In the genomic region with DNA sequence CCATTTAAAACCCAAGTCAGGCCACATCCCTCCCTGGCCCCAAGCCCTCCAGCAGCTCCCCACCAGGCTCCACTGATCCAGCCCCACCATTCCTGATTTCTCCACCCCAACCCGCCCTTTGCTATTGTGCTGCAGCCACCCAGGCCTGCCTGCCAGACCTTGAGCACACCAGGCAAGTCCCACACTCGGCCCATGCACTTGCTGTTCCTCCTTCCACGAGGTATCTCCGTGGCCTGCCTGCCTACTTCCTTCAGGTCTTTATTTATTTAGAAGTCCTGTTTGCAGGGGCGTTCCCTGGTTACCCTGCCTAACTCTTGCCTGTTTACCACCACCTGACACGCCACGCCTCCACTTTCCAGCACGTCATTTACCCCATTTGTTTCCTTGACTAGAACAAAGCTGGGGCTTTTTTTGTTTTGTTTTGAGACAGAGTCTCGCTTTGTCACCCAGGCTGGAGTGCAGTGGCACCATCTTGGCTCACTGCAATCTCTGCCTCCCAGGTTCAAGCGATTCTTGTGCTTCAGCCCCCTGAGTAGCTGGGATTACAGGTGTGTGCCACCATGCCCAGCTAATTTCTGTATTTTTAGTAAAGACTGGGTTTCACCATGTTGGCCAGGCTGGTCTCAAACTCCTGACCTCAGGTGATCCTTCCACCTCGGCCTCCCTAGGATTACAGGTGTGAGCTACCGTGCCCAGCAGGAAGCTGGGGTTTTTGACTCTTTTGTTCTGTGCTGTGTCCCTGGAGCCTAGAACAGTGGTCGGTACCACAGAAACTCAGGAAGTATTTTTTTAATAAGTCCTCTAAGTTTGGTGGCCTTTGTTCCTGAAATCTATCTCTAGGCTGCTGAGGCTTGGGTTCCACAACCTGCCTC, we compare ENCODE assay signal across 8 cellular contexts. TPM values are rescaled to one million over a fixed set of nuclear protein-coding genes. Genes with fewer than 3 reads are reported as not detected.
DNase-seq lines count a peak whose midpoint lies in the region; ATAC-seq and TF ChIP-seq lines count a peak whose summit lies in the region.

No MANE protein-coding gene starts in this region.

- H3K27ac ChIP-seq in Peyer's patch = peak overlapping the region; percentile 87 to 97 (median 88)

- intact Hi-C loops in mucosa of descending colon (cut with DNase I, micrococcal nuclease) = loop anchor here (5.0 to 10.0 kb wide), 3 partner anchors 195 to 248 kb away; partner anchors contain the start of gene MEI1 (in 1 of the 2)

- TF ChIP-seq CTCF in Peyer's patch (IDR thresholded peaks at IDR 0.05) = no peak
- no peak for TF ChIP-seq CTCF in mucosa of descending colon (IDR thresholded peaks at IDR 0.05)

- H3K4me3 ChIP-seq in Peyer's patch (peak overlapping the region in 3 of 4 donors; percentile 29 to 37 (median 36)), mucosa of descending colon (no peak overlapping the region)

- peak overlapping the region; percentile 94 to 99 for H3K27ac Mint-ChIP-seq in activated naive CD4-positive, alpha-beta T cell treated with anti-CD3 and anti-CD28 coated beads, Interleukin-2, amount 50 U/mL, for 72 hours

- H3K27me3 ChIP-seq in Peyer's patch = no peaks in the 10 kb centered on the region

- H3K36me3 ChIP-seq in Peyer's patch (no peaks in the 10 kb centered on the region), mucosa of descending colon (ENCODE audit: low read depth) (no peaks in the 10 kb centered on the region)

- no peaks in the 10 kb centered on the region for H3K9me3 Mint-ChIP-seq in activated naive CD4-positive, alpha-beta T cell treated with anti-CD3 and anti-CD28 coated beads, Interleukin-2, amount 50 U/mL, for 72 hours

- H3K4me1 ChIP-seq in Peyer's patch (peaks cover 0 to 32% (median 24%) of the 10 kb centered on the region in 4 donors), mucosa of descending colon (ENCODE audit: low read depth) (peaks cover 23% of the 10 kb centered on the region)

- TF ChIP-seq POLR2A in Peyer's patch (IDR thresholded peaks at IDR 0.05) = peak; percentile 45 to 73

- no peaks in the 10 kb centered on the region for H3K9me3 ChIP-seq in Peyer's patch
- H3K9me3 ChIP-seq in mucosa of descending colon = no peaks in the 10 kb centered on the region

- ATAC-seq in HG02678 (IDR thresholded peaks at IDR 0.05; ENCODE audit: unreplicated experiment) = peak; percentile 57
- ATAC-seq in activated naive CD4-positive, alpha-beta T cell treated with anti-CD3 and anti-CD28 coated beads, Interleukin-2, amount 50 U/mL, for 72 hours = peak; percentile 76 to 84
- peak; percentile 83 for ATAC-seq in mucosa of descending colon
- peak; percentile 82 for ATAC-seq in stimulated activated naive CD8-positive, alpha-beta T cell treated with anti-CD3 and anti-CD28 coated beads, Interleukin-15, Interleukin-2, amounts not matched to agents 100 U/mL and 50 U/mL, for 24 hours

- peaks cover 48 to 49% of the 10 kb centered on the region in 2 donors for H3K36me3 Mint-ChIP-seq in activated naive CD4-positive, alpha-beta T cell treated with anti-CD3 and anti-CD28 coated beads, Interleukin-2, amount 50 U/mL, for 72 hours

- DNase-seq in NCI-H510A treated with DMSO at 0.1 percent for 48 hours (lab: John Stamatoyannopoulos, UW) = peak; percentile 4
- no peak for DNase-seq in NCI-H510A (lab: John Stamatoyannopoulos, UW)
- peak; percentile 80 to 99 (median 99) for DNase-seq in Peyer's patch
- peak; percentile 87 to 90 for DNase-seq in activated naive CD4-positive, alpha-beta T cell treated with anti-CD3 and anti-CD28 coated beads, Interleukin-2, amount 50 U/mL, for 72 hours (ENCODE audit: low spot score in 2 of 2)
- peak; percentile 89 to 97 (median 93) for DNase-seq in mucosa of descending colon
- peak; percentile 89 for DNase-seq in stimulated activated naive CD8-positive, alpha-beta T cell treated with anti-CD3 and anti-CD28 coated beads, Interleukin-15, Interleukin-2, amounts not matched to agents 100 U/mL and 50 U/mL, for 24 hours
- DNase-seq in NCI-H446 treated with DMSO at 0.1 percent for 48 hours (lab: John Stamatoyannopoulos, UW) = no peak

RNA-seq across cellular contexts. Expression of gene CENPM, which starts 6.7 kb away (rescaled TPM):
- total RNA-seq in Peyer's patch = 10 to 100 TPM; 14.2 to 71.0 (median 17.8) TPM
- total RNA-seq in activated naive CD4-positive, alpha-beta T cell treated with anti-CD3 and anti-CD28 coated beads, Interleukin-2, amount 50 U/mL, for 72 hours = 100 to 1,000 TPM in 1 of 2 donors, 10 to 100 TPM in 1; 72.8 to 108 TPM
- total RNA-seq in mucosa of descending colon = 10 to 100 TPM in 1 of 3 donors, 1 to 10 TPM in 2; 3.2 to 18.8 (median 7.5) TPM

RNA-seq across cellular contexts. Expression of gene TNFRSF13C, which starts 13.6 kb away (rescaled TPM):
- total RNA-seq in Peyer's patch = 10 to 100 TPM in 1 of 4 donors, 1 to 10 TPM in 2, under 1 TPM in 1; 0.35 to 52.8 (median 3.2) TPM
- 1 to 10 TPM; 4.4 to 8.4 TPM for total RNA-seq in activated naive CD4-positive, alpha-beta T cell treated with anti-CD3 and anti-CD28 coated beads, Interleukin-2, amount 50 U/mL, for 72 hours
- under 1 TPM; 0.22 to 0.94 (median 0.55) TPM for total RNA-seq in mucosa of descending colon

RNA-seq across cellular contexts. Expression of gene SHISA8, which starts 25.3 kb away (rescaled TPM):
- total RNA-seq in Peyer's patch = not detected
- 1 to 10 TPM; 1.1 to 4.2 TPM for total RNA-seq in activated naive CD4-positive, alpha-beta T cell treated with anti-CD3 and anti-CD28 coated beads, Interleukin-2, amount 50 U/mL, for 72 hours
- total RNA-seq in mucosa of descending colon = not detected

RNA-seq across cellular contexts. Expression of gene SEPTIN3, which starts 29.0 kb away (rescaled TPM):
- total RNA-seq in Peyer's patch (not detected), mucosa of descending colon (1 to 10 TPM in 1 of 3 donors, under 1 TPM in 2; 0.23 to 1.6 (median 0.41) TPM)
- total RNA-seq in activated naive CD4-positive, alpha-beta T cell treated with anti-CD3 and anti-CD28 coated beads, Interleukin-2, amount 50 U/mL, for 72 hours = 1 to 10 TPM; 1.2 to 4.2 TPM

Comparison
In these comparisons a context has a peak if more than half of its experiments do, and no peak if none do; other contexts are left out.
1. DNase-seq: peak in NCI-H510A treated with DMSO at 0.1 percent for 48 hours (single experiment), Peyer's patch (3 of 3), activated naive CD4-positive, alpha-beta T cell treated with anti-CD3 and anti-CD28 coated beads, Interleukin-2, amount 50 U/mL, for 72 hours (2 of 2), mucosa of descending colon (3 of 3) and stimulated activated naive CD8-positive, alpha-beta T cell treated with anti-CD3 and anti-CD28 coated beads, Interleukin-15, Interleukin-2, amounts not matched to agents 100 U/mL and 50 U/mL, for 24 hours (single experiment); none in NCI-H510A (single experiment) and NCI-H446 treated with DMSO at 0.1 percent for 48 hours (single experiment).
2. Peak in every context shown above with its lines, with median percentiles within 50 percentile points of each other: ATAC-seq.